Comparison of ENCODE assay signal across 21 cellular contexts in the genomic region with DNA sequence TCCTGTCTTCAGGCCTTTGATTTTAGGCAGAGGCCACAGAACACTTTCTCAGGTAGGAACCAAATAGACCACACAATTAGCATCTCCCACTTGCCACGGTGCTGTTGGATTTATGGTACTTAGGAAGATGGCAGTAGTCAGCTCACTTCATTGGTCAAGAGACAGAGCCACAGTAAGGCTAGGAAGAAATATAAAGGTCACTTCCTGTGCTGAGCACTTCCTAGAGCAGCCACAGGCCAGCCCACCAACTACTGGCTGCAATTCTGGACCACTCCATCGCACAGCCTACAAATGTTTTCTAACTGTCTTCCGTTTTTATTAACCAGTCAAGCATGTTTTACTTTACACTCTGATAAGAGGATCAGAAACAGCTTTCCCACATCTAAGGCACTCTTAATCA. TPM values are rescaled to one million over a fixed set of nuclear protein-coding genes. Genes with fewer than 3 reads are reported as not detected.
DNase-seq lines count a peak whose midpoint lies in the region; ATAC-seq, FAIRE-seq and TF ChIP-seq lines count a peak whose summit lies in the region.
"Had no signal": no experiment of that assay in that cellular context is flagged by ENCODE, and none has a peak within 500 bp of the region (broad histone marks: within the 10 kb centered on the region; RNA-seq: fewer than 3 reads in every experiment).

No MANE protein-coding gene starts in this region.

- H3K27ac ChIP-seq in A549 (peak overlapping the region in 1 of 2 experiments; percentile 44; a peak in 3 of 6 replicates), RWPE2 (ENCODE audit: poor library complexity, severe bottlenecking) (peak overlapping the region; percentile 51), mesenchymal stem cell (ENCODE audit: low read length, poor library complexity, severe bottlenecking) (peak overlapping the region; percentile 94), foreskin keratinocyte (no peak overlapping the region)

- no peak for TF ChIP-seq CTCF in A549 (IDR thresholded peaks at IDR 0.05)
- TF ChIP-seq CTCF in RWPE2 (IDR thresholded peaks at IDR 0.05; ENCODE audit: poor library complexity, severe bottlenecking) = no peak
- TF ChIP-seq CTCF in GM10248 (IDR thresholded peaks at IDR 0.05; ENCODE audit: control extremely low read depth, extremely low read depth, low read depth, missing control alignments) = no peak
- no peak for TF ChIP-seq CTCF in foreskin keratinocyte (conservative IDR thresholded peaks at IDR 0.05)

- H3K9me3 ChIP-seq in A549 = no peaks in the 10 kb centered on the region
- no peaks in the 10 kb centered on the region for H3K9me3 ChIP-seq in RWPE2 (ENCODE audit: severe bottlenecking)
- no peaks in the 10 kb centered on the region for H3K9me3 ChIP-seq in mesenchymal stem cell (ENCODE audit: control insufficient read depth, low read length)
- H3K9me3 ChIP-seq: stomach had no signal

- no peak for DNase-seq in A549 (ENCODE audit: low read depth in 1 of 2, low spot score in 1 of 2)
- DNase-seq in RWPE2 (ENCODE audit: low spot score) = no peak
- DNase-seq in mesenchymal stem cell = peak; percentile 11
- DNase-seq in GM10248 (ENCODE audit: extremely low spot score) = no peak
- no peak for DNase-seq in foreskin keratinocyte
- DNase-seq in activated T-helper 2 cell treated with anti-CD3 and anti-CD28 coated beads, Interferon-gamma antibody, Interleukin-2, Interleukin-4, amounts not matched to agents 10 μg/mL and 5 μg/mL and 100 μg/mL, durations not matched to agents 14 hours and 24 hours and 36 hours (ENCODE audit: low spot score) = no peak
- DNase-seq: activated CD4-positive, alpha-beta T cell treated with anti-CD3 and anti-CD28 coated beads, Interleukin-2, amount 50 U/mL, for 4 hours; activated T-cell treated with anti-CD3 and anti-CD28 coated beads, Interleukin-2, amount 50 U/mL, for 24 hours; CD4-positive, alpha-beta memory T cell; DND-41; erythroblast; glutamatergic neuron; NCI-H748 treated with DMSO at 0.1 percent for 48 hours; stomach had no signal

- WGBS in A549 (ENCODE audit: missing lambda C conversion rate) = 98% methylated on average over 3 of the region's 3 CpGs
- WGBS in mesenchymal stem cell = 63% methylated on average over 2 of the region's 3 CpGs

- H3K4ac ChIP-seq in mesenchymal stem cell (ENCODE audit: low read depth in 1 of 2, low read length in 2 of 2) = no peak overlapping the region

- H2BK5ac ChIP-seq in mesenchymal stem cell (ENCODE audit: low read depth, low read length, poor library complexity, severe bottlenecking) = peak overlapping the region; percentile 91

- no peak for TF ChIP-seq POLR2A in A549 (IDR thresholded peaks at IDR 0.05; ENCODE audit: low read length)

- H3K18ac ChIP-seq in mesenchymal stem cell (ENCODE audit: low read depth in 1 of 2, low read length in 2 of 2) = no peak overlapping the region

- no peaks in the 10 kb centered on the region for H3K27me3 ChIP-seq in RWPE2 (ENCODE audit: insufficient read depth, poor library complexity, severe bottlenecking)
- no peaks in the 10 kb centered on the region for H3K27me3 ChIP-seq in mesenchymal stem cell (ENCODE audit: control insufficient read depth in 1 of 2, insufficient read depth in 1 of 2, low read length in 2 of 2)
- H3K27me3 ChIP-seq in foreskin keratinocyte = no peaks in the 10 kb centered on the region
- H3K27me3 ChIP-seq: brain microvascular endothelial cell, stomach had no signal

- H3K9ac ChIP-seq in mesenchymal stem cell (ENCODE audit: low read length) = no peak overlapping the region

- no peaks in the 10 kb centered on the region for H3K36me3 ChIP-seq in RWPE2 (ENCODE audit: low read depth)
- no peaks in the 10 kb centered on the region for H3K36me3 ChIP-seq in mesenchymal stem cell (ENCODE audit: control insufficient read depth in 1 of 2, insufficient read depth in 2 of 2, low read depth in 1 of 2, low read length in 2 of 2)
- H3K36me3 ChIP-seq: brain microvascular endothelial cell, stomach had no signal

- CTCF ChIA-PET in A549 (lab: Yijun Ruan, JAX) (interaction anchor here (1.4 to 4.3 kb wide), 2 partner anchors 10 to 128 kb away, joined by 4 to 13 read pairs; no protein-coding TSS in a partner anchor), GM10248 (lab: Yijun Ruan, JAX) (interaction anchor here (0.9 to 1.1 kb wide), 2 partner anchors 10 to 20 kb away, joined by 3 read pairs; no protein-coding TSS in a partner anchor)

- FAIRE-seq in A549 (lab: Jason Lieb, UNC) = no peak

- no peak for TF ChIP-seq RAD21 in A549 (conservative IDR thresholded peaks at IDR 0.05 in 1 of 2, IDR thresholded peaks at IDR 0.05 in 1 of 2)

- H3K79me1 ChIP-seq in mesenchymal stem cell (replicated peaks; ENCODE audit: low read length, poor library complexity, severe bottlenecking) = peaks cover 17% of the 10 kb centered on the region

- H4K8ac ChIP-seq in mesenchymal stem cell (ENCODE audit: low read length) = no peak overlapping the region

- H3K4me1 ChIP-seq in A549 (peaks cover 24% of the 10 kb centered on the region), RWPE2 (ENCODE audit: insufficient read depth, poor library complexity, severe bottlenecking) (peaks cover 12% of the 10 kb centered on the region), mesenchymal stem cell (ENCODE audit: control insufficient read depth, insufficient read depth, low read depth, low read length) (peaks cover 19% of the 10 kb centered on the region), foreskin keratinocyte (peaks cover 2% of the 10 kb centered on the region)

- H4K91ac ChIP-seq in mesenchymal stem cell (ENCODE audit: low read length) = no peak overlapping the region

- no peak for TF ChIP-seq EP300 in A549 (IDR thresholded peaks at IDR 0.05)

- POLR2A ChIA-PET in A549 (lab: Yijun Ruan, JAX) = no interaction called here
- POLR2A ChIA-PET in GM10248 (lab: Yijun Ruan, JAX) = interaction anchor here (0.5 kb wide), 1 partner anchor 302 kb away, joined by 4 read pairs; no protein-coding TSS in a partner anchor

- no peak overlapping the region for H3K4me3 Mint-ChIP-seq in activated T-helper 2 cell treated with anti-CD3 and anti-CD28 coated beads, Interferon-gamma antibody, Interleukin-2, Interleukin-4, amounts not matched to agents 10 μg/mL and 5 μg/mL and 100 μg/mL, durations not matched to agents 14 hours and 24 hours and 36 hours (ENCODE audit: low read depth)
- H3K4me3 Mint-ChIP-seq: activated naive CD4-positive, alpha-beta T cell treated with anti-CD3 and anti-CD28 coated beads, Interleukin-2, amount 50 U/mL, for 24 hours; activated T-cell treated with anti-CD3 and anti-CD28 coated beads, Interleukin-2, amount 50 U/mL, for 24 hours; CD4-positive, alpha-beta memory T cell; dendritic cell treated with granulocyte-macrophage colony-stimulating factor and Interleukin-4, amounts not matched to agents 40 ng/mL and 50 ng/mL, for 4 days; neural crest cell had no signal

- ATAC-seq in A549 (peak in 1 of 2 experiments; percentile 53; a peak in 3 of 6 replicates), HG02759 (IDR thresholded peaks at IDR 0.05; ENCODE audit: unreplicated experiment) (peak; percentile 16), RWPE2 (ENCODE audit: low read depth) (no peak), HG03196 (IDR thresholded peaks at IDR 0.05; ENCODE audit: unreplicated experiment) (no peak), foreskin keratinocyte (no peak)

- H3K9me3 Mint-ChIP-seq in activated T-helper 2 cell treated with anti-CD3 and anti-CD28 coated beads, Interferon-gamma antibody, Interleukin-2, Interleukin-4, amounts not matched to agents 10 μg/mL and 5 μg/mL and 100 μg/mL, durations not matched to agents 14 hours and 24 hours and 36 hours = no peaks in the 10 kb centered on the region
- H3K9me3 Mint-ChIP-seq: activated naive CD4-positive, alpha-beta T cell treated with anti-CD3 and anti-CD28 coated beads, Interleukin-2, amount 50 U/mL, for 24 hours; activated T-cell treated with anti-CD3 and anti-CD28 coated beads, Interleukin-2, amount 50 U/mL, for 24 hours; CD4-positive, alpha-beta memory T cell; dendritic cell treated with granulocyte-macrophage colony-stimulating factor and Interleukin-4, amounts not matched to agents 40 ng/mL and 50 ng/mL, for 4 days; neural crest cell had no signal

- H2AFZ ChIP-seq in mesenchymal stem cell (ENCODE audit: low read depth, low read length) = no peak overlapping the region

- H3K23ac ChIP-seq in mesenchymal stem cell (ENCODE audit: low read length in 2 of 2) = no peak overlapping the region

- H3K27ac Mint-ChIP-seq in activated T-helper 2 cell treated with anti-CD3 and anti-CD28 coated beads, Interferon-gamma antibody, Interleukin-2, Interleukin-4, amounts not matched to agents 10 μg/mL and 5 μg/mL and 100 μg/mL, durations not matched to agents 14 hours and 24 hours and 36 hours = no peak overlapping the region
- H3K27ac Mint-ChIP-seq: activated naive CD4-positive, alpha-beta T cell treated with anti-CD3 and anti-CD28 coated beads, Interleukin-2, amount 50 U/mL, for 24 hours; activated T-cell treated with anti-CD3 and anti-CD28 coated beads, Interleukin-2, amount 50 U/mL, for 24 hours; dendritic cell treated with granulocyte-macrophage colony-stimulating factor and Interleukin-4, amounts not matched to agents 40 ng/mL and 50 ng/mL, for 4 days had no signal

- no peak overlapping the region for H2BK12ac ChIP-seq in mesenchymal stem cell (ENCODE audit: low read length in 2 of 2)

- H3K4me3 ChIP-seq in A549 (no peak overlapping the region), RWPE2 (ENCODE audit: severe bottlenecking) (no peak overlapping the region), mesenchymal stem cell (ENCODE audit: insufficient read depth in 1 of 2, low read depth in 1 of 2, low read length in 2 of 2) (no peak overlapping the region)
- H3K4me3 ChIP-seq: lung, stomach had no signal

- H3K4me2 ChIP-seq in A549 (peak overlapping the region; percentile 40), mesenchymal stem cell (ENCODE audit: low read length, poor library complexity, severe bottlenecking) (peak overlapping the region; percentile 17)

- H2BK120ac ChIP-seq in mesenchymal stem cell (ENCODE audit: low read depth, low read length) = no peak overlapping the region

- intact Hi-C loops in activated T-helper 2 cell treated with anti-CD3 and anti-CD28 coated beads, Interferon-gamma antibody, Interleukin-2, Interleukin-4, amounts not matched to agents 10 μg/mL and 5 μg/mL and 100 μg/mL, durations not matched to agents 14 hours and 24 hours and 36 hours (cut with micrococcal nuclease) = no loop called here

- H3K4me1 Mint-ChIP-seq in activated T-helper 2 cell treated with anti-CD3 and anti-CD28 coated beads, Interferon-gamma antibody, Interleukin-2, Interleukin-4, amounts not matched to agents 10 μg/mL and 5 μg/mL and 100 μg/mL, durations not matched to agents 14 hours and 24 hours and 36 hours (ENCODE audit: low read depth) = peaks cover 26% of the 10 kb centered on the region
- H3K4me1 Mint-ChIP-seq: CD4-positive, alpha-beta memory T cell had no signal

- H3K14ac ChIP-seq in mesenchymal stem cell (ENCODE audit: low read length in 2 of 2) = no peak overlapping the region

- H2BK15ac ChIP-seq in mesenchymal stem cell (ENCODE audit: low read depth, poor library complexity, severe bottlenecking) = no peak overlapping the region

- peak overlapping the region; percentile 97 for H2AK5ac ChIP-seq in mesenchymal stem cell (ENCODE audit: low read length, severe bottlenecking)

- peaks cover 2% of the 10 kb centered on the region for H3K36me3 Mint-ChIP-seq in activated T-helper 2 cell treated with anti-CD3 and anti-CD28 coated beads, Interferon-gamma antibody, Interleukin-2, Interleukin-4, amounts not matched to agents 10 μg/mL and 5 μg/mL and 100 μg/mL, durations not matched to agents 14 hours and 24 hours and 36 hours (ENCODE audit: low read depth)
- H3K36me3 Mint-ChIP-seq: activated naive CD4-positive, alpha-beta T cell treated with anti-CD3 and anti-CD28 coated beads, Interleukin-2, amount 50 U/mL, for 24 hours; CD4-positive, alpha-beta memory T cell had no signal

- H3K27me3 Mint-ChIP-seq in activated T-helper 2 cell treated with anti-CD3 and anti-CD28 coated beads, Interferon-gamma antibody, Interleukin-2, Interleukin-4, amounts not matched to agents 10 μg/mL and 5 μg/mL and 100 μg/mL, durations not matched to agents 14 hours and 24 hours and 36 hours (ENCODE audit: low read depth) = no peaks in the 10 kb centered on the region
- H3K27me3 Mint-ChIP-seq: activated naive CD4-positive, alpha-beta T cell treated with anti-CD3 and anti-CD28 coated beads, Interleukin-2, amount 50 U/mL, for 24 hours; activated T-cell treated with anti-CD3 and anti-CD28 coated beads, Interleukin-2, amount 50 U/mL, for 24 hours; dendritic cell treated with granulocyte-macrophage colony-stimulating factor and Interleukin-4, amounts not matched to agents 40 ng/mL and 50 ng/mL, for 4 days had no signal

RNA-seq across cellular contexts. Expression of gene ABTB2, which starts 54.8 kb away (rescaled TPM):
- 8.9 and 10.3 TPM in 2 replicates for polyA plus RNA-seq in A549 (2011; rRNA removed)
- 15.1 and 21.8 TPM in 2 replicates for polyA plus RNA-seq in A549 (2012; cell fraction: cytosol; rRNA removed)
- 41.6 and 47.3 TPM in 2 replicates for polyA plus RNA-seq in A549 (2012; cell fraction: nucleus; rRNA removed)
- polyA plus RNA-seq in A549 (2017; fragmentation: RNase III; extraction: RNeasy Plus Mini Kit Qiagen cat#74134 plus additional on column Dnase treatment) = 14.4 to 18.3 TPM (median 15.4 TPM) in 3 replicates
- 7.6 and 9.1 TPM in 2 replicates for polyA minus RNA-seq in A549 (2011; rRNA and poly(A)+ RNA removed)
- polyA plus RNA-seq in mesenchymal stem cell (2013, experiment 1 of 2) = 0.39 TPM
- polyA plus RNA-seq in mesenchymal stem cell (2013, experiment 2 of 2) = 0.41 TPM
- total RNA-seq in foreskin keratinocyte = 0.60 and 0.99 TPM in 2 replicates
- 0.49 and 0.56 TPM in 2 replicates for polyA plus RNA-seq in foreskin keratinocyte
- 32.9 and 33.1 TPM in 2 replicates for total RNA-seq in activated T-helper 2 cell treated with anti-CD3 and anti-CD28 coated beads, Interferon-gamma antibody, Interleukin-2, Interleukin-4, amounts not matched to agents 10 μg/mL and 5 μg/mL and 100 μg/mL, durations not matched to agents 14 hours and 24 hours and 36 hours
- polyA plus RNA-seq: CD4-positive, alpha-beta memory T cell had no signal

Comparison
In these comparisons a context has a peak if more than half of its experiments do, and no peak if none do; other contexts are left out.
1. RNA of gene ABTB2, which starts 54.8 kb away (total RNA-seq): 32.9 to 33.1 TPM in activated T-helper 2 cell treated with anti-CD3 and anti-CD28 coated beads, Interferon-gamma antibody, Interleukin-2, Interleukin-4, amounts not matched to agents 10 μg/mL and 5 μg/mL and 100 μg/mL, durations not matched to agents 14 hours and 24 hours and 36 hours; 0.60 to 0.99 TPM in foreskin keratinocyte; every median in the first group is over 10 times any median in the second.